ENCODE assay signal across 8 cellular contexts in genomic region chr10:75401569-75402485, GRCh38. TPM values are rescaled to one million over a fixed set of nuclear protein-coding genes. Genes with fewer than 3 reads are reported as not detected.
A peak's percentile ranks its signal among the peaks of the same experiment; 100 is the strongest.
DNase-seq lines count a peak whose midpoint lies in the region; ATAC-seq and TF ChIP-seq lines count a peak whose summit lies in the region.

Gene ZNF503, minus strand, starts transcription at chr10:75401764. Its CDS starts 345 bp downstream, at chr10:75401419.

- H3K4me1 ChIP-seq in HUES48 (ENCODE audit: control insufficient read depth, insufficient read depth, low read length) (peaks cover 13% of the 10 kb centered on the region), ascending aorta (peaks cover 0 to 9% of the 10 kb centered on the region in 2 donors), ovary (ENCODE audit: insufficient read depth) (peaks cover 4% of the 10 kb centered on the region)

- DNase-seq in DMS 273 (lab: John Stamatoyannopoulos, UW; ENCODE audit: unreplicated experiment), result peak; percentile 96
- DNase-seq in GM20000 (ENCODE audit: low spot score), result peak; percentile 84
- DNase-seq in NOMO-1 treated with dmso at 0.1 percent for 144 hours (lab: John Stamatoyannopoulos, UW; ENCODE audit: unreplicated experiment), result peak; percentile 99
- DNase-seq in ascending aorta (ENCODE audit: low spot score in 2 of 2), result peak; percentile 94 to 99
- peak; percentile 98 for DNase-seq in left cardiac atrium
- DNase-seq in ovary, result peak; percentile 97 to 99 (median 98)
- DNase-seq in NK-92 (lab: John Stamatoyannopoulos, UW; ENCODE audit: unreplicated experiment), result no peak

- peak; percentile 80 to 83 for ATAC-seq in left cardiac atrium

- intact Hi-C loops in ascending aorta (cut with DNase I), result loop anchor here (2.0 to 10.0 kb wide), 7 partner anchors 107 to 1710 kb away; no protein-coding TSS in a partner anchor
- intact Hi-C loops in left cardiac atrium (cut with DNase I), result loop anchor here (2.0 to 10.0 kb wide), 7 partner anchors 253 to 1373 kb away; no protein-coding TSS in a partner anchor
- intact Hi-C loops in ovary (cut with DNase I), result loop anchor here (2.0 to 10.0 kb wide), 10 partner anchors 253 to 1613 kb away; no protein-coding TSS in a partner anchor

- TF ChIP-seq CTCF in GM20000 (IDR thresholded peaks at IDR 0.05; ENCODE audit: extremely low read depth, missing control alignments), result no peak
- peak in 2 of 3 experiments; percentile 30 to 54 for TF ChIP-seq CTCF in ascending aorta (IDR thresholded peaks at IDR 0.05)
- peak; percentile 27 to 80 (median 70) for TF ChIP-seq CTCF in ovary (IDR thresholded peaks at IDR 0.05)

- H3K36me3 ChIP-seq in HUES48 (ENCODE audit: control insufficient read depth, insufficient read depth, low read length) (no peaks in the 10 kb centered on the region), ascending aorta (peaks cover 10 to 11% of the 10 kb centered on the region in 2 donors), ovary (no peaks in the 10 kb centered on the region)

- TF ChIP-seq POLR2A in ovary (IDR thresholded peaks at IDR 0.05), result peak; percentile 94

- H3K4me3 ChIP-seq in HUES48 (ENCODE audit: low read depth, low read length) (peak within 1 kb of the TSS; percentile 80), ascending aorta (peak within 1 kb of the TSS; percentile 89 to 95), ovary (peak within 1 kb of the TSS; percentile 93)

- H3K9me3 ChIP-seq in HUES48 (ENCODE audit: control insufficient read depth, insufficient read depth, low read length), result no peaks in the 10 kb centered on the region
- no peaks in the 10 kb centered on the region for H3K9me3 ChIP-seq in ascending aorta
- no peaks in the 10 kb centered on the region for H3K9me3 ChIP-seq in ovary

- WGBS in ovary, 3 donors, result 0 to 1% (median 0%) methylated on average over 70 to 88 of the region's 88 CpGs

- no peak within 1 kb of the TSS for H3K9ac ChIP-seq in HUES48 (ENCODE audit: low read depth, low read length)

- H3K27me3 ChIP-seq in HUES48 (ENCODE audit: control insufficient read depth, insufficient read depth, low read length) (peaks cover 98% of the 10 kb centered on the region), ascending aorta (no peaks in the 10 kb centered on the region), ovary (no peaks in the 10 kb centered on the region)

- H3K27ac ChIP-seq in HUES48 (ENCODE audit: low read depth, low read length), result no peak within 1 kb of the TSS
- H3K27ac ChIP-seq in ascending aorta, result peak within 1 kb of the TSS; percentile 97 to 98
- peak within 1 kb of the TSS; percentile 98 for H3K27ac ChIP-seq in ovary

- peak; percentile 50 for TF ChIP-seq EP300 in ovary (IDR thresholded peaks at IDR 0.05)

RNA-seq across cellular contexts. Expression of gene ZNF503, which starts in this region (rescaled TPM):
- total RNA-seq in ascending aorta, result 28.8 TPM
- 10 to 100 TPM; 12.0 to 14.3 TPM for total RNA-seq in left cardiac atrium
- total RNA-seq in ovary, result 100 to 1,000 TPM in 3 of 7 donors, 10 to 100 TPM in 4; 33.4 to 221 (median 82.2) TPM
- 10 to 100 TPM; 21.1 to 86.1 TPM for polyA plus RNA-seq in ovary
